In the genomic region with DNA sequence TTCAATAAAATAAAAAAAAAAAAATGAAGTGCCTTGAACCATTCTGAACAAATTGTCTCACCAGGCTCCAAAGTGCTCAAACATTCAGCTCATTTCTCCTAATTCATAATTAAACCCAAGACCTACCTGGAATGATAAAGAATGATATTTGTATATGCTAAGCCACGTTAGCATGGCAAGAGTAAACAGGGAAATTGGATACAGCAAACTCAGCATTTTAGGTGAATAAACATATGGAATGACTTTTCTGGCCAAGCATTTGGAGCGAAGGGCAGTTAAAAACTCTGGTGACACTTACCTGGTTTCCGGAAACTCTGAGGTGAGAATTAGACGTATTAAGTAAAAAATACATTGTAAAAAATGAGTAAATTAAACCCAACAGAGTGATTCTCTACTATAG, we compare ENCODE assay signal across 8 cellular contexts.
"Had no signal": no experiment of that assay in that cellular context is flagged by ENCODE, and none has a peak within 500 bp of the region (broad histone marks: within the 10 kb centered on the region; RNA-seq: fewer than 3 reads in every experiment).

No MANE protein-coding gene starts in this region.

- H3K4me3 ChIP-seq: GM23248, HAP-1 had no signal

- H3K4me1 ChIP-seq: HAP-1 had no signal

- H3K27ac ChIP-seq: GM23248, HL-60 had no signal

- H3K36me3 ChIP-seq: HAP-1 had no signal

- H3K9me3 ChIP-seq: HAP-1 had no signal

- H3K9ac ChIP-seq: GM23248 had no signal

- ATAC-seq: HCT116 had no signal

- H2AFZ ChIP-seq: GM23248 had no signal

- DNase-seq: GM23248, GOT3, H7, HFFc6, KG1 had no signal
